ENCODE assay signal across 8 cellular contexts in genomic region chr13:110455941-110456340, GRCh38.
DNase-seq lines count a peak whose midpoint lies in the region; TF ChIP-seq lines count a peak whose summit lies in the region.

No MANE protein-coding gene starts in this region.

- H3K4me1 ChIP-seq in HEK293 (ENCODE audit: control insufficient read depth, insufficient read depth, low read length) = no peaks in the 10 kb centered on the region
- no peaks in the 10 kb centered on the region for H3K4me1 ChIP-seq in uterus

- no peaks in the 10 kb centered on the region for H3K9me3 ChIP-seq in HEK293 (ENCODE audit: control insufficient read depth, insufficient read depth, low read depth, low read length)
- H3K9me3 ChIP-seq in MG63 = no peaks in the 10 kb centered on the region
- H3K9me3 ChIP-seq in uterus = no peaks in the 10 kb centered on the region

- CTCF ChIA-PET in HEK293 (lab: Yijun Ruan, JAX) = interaction anchor here (0.6 to 1.8 kb wide), 39 partner anchors 8 to 1054 kb away, joined by 3 to 8 read pairs (median 3); no protein-coding TSS in a partner anchor

- H3K4me3 ChIP-seq in HEK293 (ENCODE audit: low read depth, low read length) (no peak overlapping the region), MG63 (no peak overlapping the region), uterus (no peak overlapping the region)

- DNase-seq in MG63 = peak; percentile 69
- DNase-seq in SIG-M5 (lab: John Stamatoyannopoulos, UW) = peak; percentile 47
- DNase-seq in activated naive CD4-positive, alpha-beta T cell (lab: John Stamatoyannopoulos, UW) = peak; percentile 18 to 27 (median 22)
- peak; percentile 84 for DNase-seq in glutamatergic neuron
- DNase-seq in posterior vena cava (ENCODE audit: low spot score) = peak; percentile 92
- peak; percentile 63 to 67 for DNase-seq in uterus

- peaks cover 8% of the 10 kb centered on the region for H3K27me3 Mint-ChIP-seq in glutamatergic neuron (ENCODE audit: unreplicated experiment)

- H3K27ac ChIP-seq in HEK293 (ENCODE audit: extremely low read depth, low read depth, low read length) (no peak overlapping the region), uterus (peak overlapping the region; percentile 18 to 35)

- H3K27ac Mint-ChIP-seq in glutamatergic neuron (ENCODE audit: unreplicated experiment) = peak overlapping the region; percentile 14

- TF ChIP-seq POLR2A in uterus (IDR thresholded peaks at IDR 0.05) = no peak

- POLR2A ChIA-PET in HEK293 (lab: Yijun Ruan, JAX) = interaction anchor here (1.0 to 1.2 kb wide), 2 partner anchors 27 to 259 kb away, joined by 3 to 11 read pairs; no protein-coding TSS in a partner anchor

- H3K36me3 Mint-ChIP-seq in glutamatergic neuron (ENCODE audit: unreplicated experiment) = no peaks in the 10 kb centered on the region

- intact Hi-C loops in posterior vena cava (cut with DNase I) = no loop called here
- intact Hi-C loops in uterus (cut with DNase I; ENCODE audit: low total_unique reads) = no loop called here

- H3K27me3 ChIP-seq in MG63 (no peaks in the 10 kb centered on the region), uterus (no peaks in the 10 kb centered on the region)

- peaks cover 8% of the 10 kb centered on the region for H3K4me1 Mint-ChIP-seq in glutamatergic neuron (ENCODE audit: low read depth, unreplicated experiment)

- H3K36me3 ChIP-seq in HEK293 (ENCODE audit: control insufficient read depth in 2 of 2, insufficient read depth in 1 of 2, low read length in 2 of 2) (peaks cover 0 to 4% of the 10 kb centered on the region in 2 experiments; a peak in 2 of 3 replicates), MG63 (no peaks in the 10 kb centered on the region), uterus (no peaks in the 10 kb centered on the region)

- TF ChIP-seq CTCF in GM12801 (IDR thresholded peaks at IDR 0.05; ENCODE audit: extremely low read depth, insufficient read length) = peak; percentile 27
- no peak; the same call in 1 of the 2 replicates for TF ChIP-seq CTCF in HEK293 (tag by site-specific recombination; IDR thresholded peaks at IDR 0.05)
- peak; percentile 54 for TF ChIP-seq CTCF in glutamatergic neuron (IDR thresholded peaks at IDR 0.05; ENCODE audit: partially characterized antibody, unreplicated experiment)
- peak; percentile 58 to 67 (median 62) for TF ChIP-seq CTCF in uterus (IDR thresholded peaks at IDR 0.05)

- H3K9me3 Mint-ChIP-seq in glutamatergic neuron (ENCODE audit: unreplicated experiment) = peaks cover 2% of the 10 kb centered on the region

- peak overlapping the region; percentile 6 for H3K4me3 Mint-ChIP-seq in glutamatergic neuron (ENCODE audit: unreplicated experiment)

TF ChIP-seq in HEK293, 187 proteins besides CTCF, POLR2A, EP300 and RAD21 (continues in another document):
- TF ChIP-seq ZNF280C (tag by site-specific recombination; IDR thresholded peaks at IDR 0.05) (no peak), ZNF610 (tag by site-specific recombination; IDR thresholded peaks at IDR 0.05; ENCODE audit: borderline replicate concordance) (peak; percentile 20; the same call in 1 of the 2 replicates), ZNF394 (tag by site-specific recombination; IDR thresholded peaks at IDR 0.05; ENCODE audit: borderline replicate concordance) (peak; percentile 24; the same call in 1 of the 2 replicates), ZNF513 (tag by site-specific recombination; IDR thresholded peaks at IDR 0.05) (peak; percentile 63; the same call in 1 of the 2 replicates), ZBTB26 (tag by site-specific recombination; optimal IDR thresholded peaks at IDR 0.05) (peak; percentile 27), PATZ1 (tag by site-specific recombination; IDR thresholded peaks at IDR 0.05) (peak; percentile 46; the same call in 1 of the 2 replicates), ZBTB6 (tag by site-specific recombination; IDR thresholded peaks at IDR 0.05) (peak; percentile 31; the same call in 1 of the 2 replicates), ZIC2 (tag by site-specific recombination; IDR thresholded peaks at IDR 0.05) (peak; percentile 71), ZFHX2 (tag by site-specific recombination; conservative IDR thresholded peaks at IDR 0.05) (peak; percentile 54; the same call in 1 of the 2 replicates), ZNF843 (tag by site-specific recombination; IDR thresholded peaks at IDR 0.05) (no peak), ZNF654 (tag by site-specific recombination; IDR thresholded peaks at IDR 0.05; ENCODE audit: low read depth) (peak; percentile 83), SCRT2 (tag by site-specific recombination; IDR thresholded peaks at IDR 0.05) (0 out of 2 replicates have a peak, but pooled peaks have one; percentile 37), GLIS2 (tag by site-specific recombination; IDR thresholded peaks at IDR 0.05) (peak; percentile 72), PRDM6 (tag by site-specific recombination; IDR thresholded peaks at IDR 0.05) (no peak)

Comparison
In these comparisons a context has a peak if more than half of its experiments do, and no peak if none do; other contexts are left out.
1. DNase-seq: peak in every context shown above with its lines; median percentile 92 in posterior vena cava; 84 in glutamatergic neuron; 69 in MG63; 65 in uterus; 47 in SIG-M5; 22 in activated naive CD4-positive, alpha-beta T cell.